ENCODE assay signal across 2 cellular contexts in genomic region chr1:211752951-211753486, GRCh38.
TF ChIP-seq lines count a peak whose summit lies in the region.

No MANE protein-coding gene starts in this region.

TF ChIP-seq in A549, 52 proteins besides CTCF, POLR2A, EP300 and RAD21 (continued from another document):
- TF ChIP-seq RCOR1 (IDR thresholded peaks at IDR 0.05; ENCODE audit: low read depth, low read length) (no peak), CBX8 (IDR thresholded peaks at IDR 0.05) (no peak), SMC3 (IDR thresholded peaks at IDR 0.05) (no peak), RNF2 (IDR thresholded peaks at IDR 0.05; ENCODE audit: borderline replicate concordance, low read depth) (no peak), NFE2L2 (conservative IDR thresholded peaks at IDR 0.05; ENCODE audit: low read length) (no peak), HOXA7 (CRISPR knock-in tag; IDR thresholded peaks at IDR 0.05) (no peak), MYC (IDR thresholded peaks at IDR 0.05; ENCODE audit: borderline replicate concordance, low read length) (no peak), HOXB13 (CRISPR knock-in tag; IDR thresholded peaks at IDR 0.05; ENCODE audit: low read depth) (no peak), CHD4 (IDR thresholded peaks at IDR 0.05; ENCODE audit: borderline replicate concordance) (no peak), ZC3H11A (IDR thresholded peaks at IDR 0.05) (no peak), NPAS2 (CRISPR knock-in tag; IDR thresholded peaks at IDR 0.05; ENCODE audit: borderline replicate concordance) (no peak)

TF ChIP-seq in K562, 482 proteins besides CTCF, POLR2A, EP300 and RAD21 (continued from another document):
- TF ChIP-seq ZBTB40 (IDR thresholded peaks at IDR 0.05) (peak; percentile 25; the same call in 1 of the 2 replicates), ZBTB40 (CRISPR knock-in tag; IDR thresholded peaks at IDR 0.05) (no peak), SMARCB1 (IDR thresholded peaks at IDR 0.05; ENCODE audit: insufficient read length, low read depth) (no peak), ZFP1 (CRISPR knock-in tag; IDR thresholded peaks at IDR 0.05) (0 out of 2 replicates have a peak, but pooled peaks have one; percentile 58), ZNF274 (IDR thresholded peaks at IDR 0.05; ENCODE audit: borderline replicate concordance, low read depth, low read length) (no peak), WHSC1 (IDR thresholded peaks at IDR 0.05; ENCODE audit: low read length) (no peak)
